ENCODE assay signal across 20 cellular contexts in the genomic region with DNA sequence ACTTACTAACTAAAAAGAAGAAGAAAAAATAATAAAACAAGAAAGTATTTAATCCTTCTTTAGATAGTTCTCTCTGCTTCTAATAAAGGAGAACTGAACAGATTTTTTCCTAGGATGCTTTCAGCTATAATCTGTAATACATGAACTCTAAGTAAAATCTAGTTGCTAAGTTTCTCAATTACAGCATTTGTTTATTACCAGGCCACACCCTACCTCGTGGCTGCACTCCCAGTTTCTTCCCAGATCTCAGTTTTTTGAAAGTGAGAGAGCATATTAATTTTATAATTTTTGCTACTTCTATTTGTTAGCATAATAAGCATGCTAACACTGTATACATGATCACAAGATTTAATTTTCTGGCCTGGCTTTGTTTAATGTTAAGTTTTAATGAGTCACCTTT.
A peak's percentile ranks its signal among the peaks of the same experiment; 100 is the strongest.
DNase-seq lines count a peak whose midpoint lies in the region; ATAC-seq, FAIRE-seq and TF ChIP-seq lines count a peak whose summit lies in the region.
"Had no signal": no experiment of that assay in that cellular context is flagged by ENCODE, and none has a peak within 500 bp of the region (broad histone marks: within the 10 kb centered on the region; RNA-seq: fewer than 3 reads in every experiment).

No MANE protein-coding gene starts in this region.

- no peak overlapping the region for H3K4me3 ChIP-seq in pancreas
- H3K4me3 ChIP-seq in ascending aorta = no peak overlapping the region
- no peak overlapping the region for H3K4me3 ChIP-seq in MG63
- no peak overlapping the region for H3K4me3 ChIP-seq in PC-3 (ENCODE audit: low read length)
- H3K4me3 ChIP-seq: BLaER1 treated with 17β-estradiol and CSF1 and Interleukin-3, amounts not matched to agents 10 nM and 100 nM had no signal

- POLR2A ChIA-PET in PC-3 (lab: Charles Lee; ENCODE audit: unreplicated experiment) = no interaction called here

- H3K36me3 ChIP-seq in pancreas (no peaks in the 10 kb centered on the region), ascending aorta (no peaks in the 10 kb centered on the region), MG63 (no peaks in the 10 kb centered on the region), PC-3 (ENCODE audit: low read depth, low read length) (no peaks in the 10 kb centered on the region)
- H3K36me3 ChIP-seq: BLaER1 treated with 17β-estradiol and CSF1 and Interleukin-3, amounts not matched to agents 10 nM and 100 nM had no signal

- no peak overlapping the region for H2AFZ ChIP-seq in PC-3 (ENCODE audit: low read length)

- H3K27ac ChIP-seq in VCaP (peak overlapping the region; percentile 39), pancreas (peak overlapping the region in 2 of 4 donors; percentile 34 to 46), ascending aorta (no peak overlapping the region), PC-3 (ENCODE audit: low read length) (no peak overlapping the region)
- H3K27ac ChIP-seq: BLaER1 treated with 17β-estradiol and CSF1 and Interleukin-3, amounts not matched to agents 10 nM and 100 nM had no signal

- no peaks in the 10 kb centered on the region for H3K79me2 ChIP-seq in PC-3 (ENCODE audit: low read length)

- intact Hi-C loops in Right ventricle myocardium superior (cut with DNase I) (no loop called here), pancreas (cut with DNase I) (no loop called here), ascending aorta (cut with DNase I) (no loop called here), PC-3 (cut with micrococcal nuclease) (no loop called here)

- H4K20me1 ChIP-seq in PC-3 (ENCODE audit: low read length) = no peaks in the 10 kb centered on the region
- H4K20me1 ChIP-seq: BLaER1 treated with 17β-estradiol and CSF1 and Interleukin-3, amounts not matched to agents 10 nM and 100 nM had no signal

- 9% methylated on average over 1 of the region's 1 CpG for WGBS in pancreas, 2 donors

- H3K4me1 ChIP-seq in pancreas = peaks cover 0 to 3% (median 0%) of the 10 kb centered on the region in 3 donors
- H3K4me1 ChIP-seq in ascending aorta = no peaks in the 10 kb centered on the region
- no peaks in the 10 kb centered on the region for H3K4me1 ChIP-seq in PC-3 (ENCODE audit: insufficient read depth, low read length)

- H3K4me2 ChIP-seq in PC-3 (ENCODE audit: low read length) = no peak overlapping the region
- H3K4me2 ChIP-seq: BLaER1 treated with 17β-estradiol and CSF1 and Interleukin-3, amounts not matched to agents 10 nM and 100 nM had no signal

- no peaks in the 10 kb centered on the region for H3K27me3 ChIP-seq in pancreas
- no peaks in the 10 kb centered on the region for H3K27me3 ChIP-seq in ascending aorta
- H3K27me3 ChIP-seq in MG63 = no peaks in the 10 kb centered on the region
- no peaks in the 10 kb centered on the region for H3K27me3 ChIP-seq in PC-3 (ENCODE audit: low read length)
- H3K27me3 ChIP-seq: BLaER1 treated with 17β-estradiol and CSF1 and Interleukin-3, amounts not matched to agents 10 nM and 100 nM had no signal

- no peak for TF ChIP-seq CTCF in VCaP (conservative IDR thresholded peaks at IDR 0.05)
- TF ChIP-seq CTCF in pancreas (IDR thresholded peaks at IDR 0.05) = no peak
- no peak for TF ChIP-seq CTCF in ascending aorta (IDR thresholded peaks at IDR 0.05)
- TF ChIP-seq CTCF in PC-3 (conservative IDR thresholded peaks at IDR 0.05; ENCODE audit: low read depth, low read length) = no peak

- no peak overlapping the region for H3K9ac ChIP-seq in PC-3 (ENCODE audit: low read length)
- H3K9ac ChIP-seq: BLaER1 treated with 17β-estradiol and CSF1 and Interleukin-3, amounts not matched to agents 10 nM and 100 nM had no signal

- no peaks in the 10 kb centered on the region for H3K9me3 ChIP-seq in pancreas
- H3K9me3 ChIP-seq in ascending aorta = no peaks in the 10 kb centered on the region
- no peaks in the 10 kb centered on the region for H3K9me3 ChIP-seq in MG63
- H3K9me3 ChIP-seq in PC-3 (ENCODE audit: low read length) = peaks cover 33% of the 10 kb centered on the region
- H3K9me3 ChIP-seq: BLaER1 treated with 17β-estradiol and CSF1 and Interleukin-3, amounts not matched to agents 10 nM and 100 nM had no signal

- no peaks in the 10 kb centered on the region for H3F3A ChIP-seq in PC-3 (ENCODE audit: low read length, unreplicated experiment)

- ATAC-seq in Right ventricle myocardium superior (ENCODE audit: poor library complexity) = peak; percentile 70
- peak; percentile 33 for ATAC-seq in left lobe of liver
- ATAC-seq in pancreas = peak in 3 of 4 donors; percentile 40 to 57 (median 41)
- no peak for ATAC-seq in PC-3

- no peak for FAIRE-seq in pancreas (lab: Jason Lieb, UNC)
- FAIRE-seq: A204.1, GM12891, GM18507 had no signal

- DNase-seq in Right ventricle myocardium superior (peak; percentile 80), left lobe of liver (ENCODE audit: low spot score) (no peak), pancreas (no peak), ascending aorta (ENCODE audit: low spot score in 2 of 2) (no peak), MG63 (no peak), PC-3 (no peak), NCI-H69 (lab: John Stamatoyannopoulos, UW) (no peak)
- DNase-seq: DMS 273 treated with DMSO at 0.1 percent for 48 hours, GDM1, H9, IMR-90, Kasumi-1, NCI-H1417, NCI-H1930, NCI-H2171 had no signal

- CTCF ChIA-PET in PC-3 (lab: Charles Lee) = no interaction called here

- no TSS peak for BruUV-seq in PC-3 (replicated peaks; lab: Mats Ljungman, UMichigan)

- no peaks in the 10 kb centered on the region for H3K9me2 ChIP-seq in PC-3 (replicated peaks; ENCODE audit: low read length)
